In genomic region chr16:72786606-72787005, GRCh38 we compare ENCODE assay signal across 13 cellular contexts.
DNase-seq lines count a peak whose midpoint lies in the region; ATAC-seq and TF ChIP-seq lines count a peak whose summit lies in the region.
"Had no signal": no experiment of that assay in that cellular context is flagged by ENCODE, and none has a peak within 500 bp of the region (broad histone marks: within the 10 kb centered on the region; RNA-seq: fewer than 3 reads in every experiment).

No MANE protein-coding gene starts in this region.

- peak; percentile 7; the same call in 1 of the 3 replicates for ATAC-seq in GM23338
- ATAC-seq in naive thymus-derived CD8-positive, alpha-beta T cell = no peak
- ATAC-seq in HG02852 (IDR thresholded peaks at IDR 0.05; ENCODE audit: unreplicated experiment) = no peak

- peaks cover 27% of the 10 kb centered on the region for H3K4me1 Mint-ChIP-seq in GM23338
- peaks cover 9 to 22% (median 19%) of the 10 kb centered on the region in 4 donors for H3K4me1 Mint-ChIP-seq in naive thymus-derived CD8-positive, alpha-beta T cell

- H3K36me3 Mint-ChIP-seq in GM23338 (ENCODE audit: low read depth) = no peaks in the 10 kb centered on the region
- H3K36me3 Mint-ChIP-seq in naive thymus-derived CD8-positive, alpha-beta T cell = no peaks in the 10 kb centered on the region

- H3F3A ChIP-seq in GM23338 (replicated peaks; ENCODE audit: low read depth) = 0 out of 2 replicates have a peak, but pooled peaks cover 2% of the 10 kb centered on the region

- peak; percentile 22 for DNase-seq in GM23338 (ENCODE audit: low spot score)
- no peak for DNase-seq in adipocyte (ENCODE audit: low read depth)
- DNase-seq in naive thymus-derived CD8-positive, alpha-beta T cell = no peak
- DNase-seq in A172 (ENCODE audit: low spot score) = no peak
- DNase-seq in midbrain (lab: John Stamatoyannopoulos, UW) = no peak
- no peak for DNase-seq in Ammon's horn (ENCODE audit: low spot score)
- DNase-seq: activated CD4-positive, alpha-beta T cell treated with anti-CD3 and anti-CD28 coated beads for 36 hours; MM.1S; NCI-H524; SJCRH30; stimulated activated CD4-positive, alpha-beta T cell treated with anti-CD3 and anti-CD28 coated beads, Interleukin-4, amount 100 ng/mL, for 1 hour had no signal

- POLR2A ChIA-PET in naive thymus-derived CD8-positive, alpha-beta T cell (lab: Charles Lee) = interaction anchor here (0.7 kb wide), 1 partner anchor 17 kb away, joined by 3 read pairs; no protein-coding TSS in a partner anchor

- H2AFZ ChIP-seq in ACC112 (ENCODE audit: low read length, unreplicated experiment) (no peak overlapping the region), GM23338 (no peak overlapping the region)

- no peak for TF ChIP-seq CTCF in GM23338 (conservative IDR thresholded peaks at IDR 0.05; ENCODE audit: low read depth in 2 of 2)

- no peaks in the 10 kb centered on the region for H3K9me2 ChIP-seq in GM23338 (ENCODE audit: insufficient read depth)

- H3K4me2 ChIP-seq in GM23338 = peak overlapping the region; percentile 92

- H3K27me3 Mint-ChIP-seq in GM23338 (ENCODE audit: insufficient read depth, low read depth, poor library complexity) = peaks cover 12% of the 10 kb centered on the region
- peaks cover 0 to 11% (median 4%) of the 10 kb centered on the region in 5 donors for H3K27me3 Mint-ChIP-seq in naive thymus-derived CD8-positive, alpha-beta T cell

- peak overlapping the region; percentile 95 for H3K27ac ChIP-seq in ACC112 (ENCODE audit: low read depth, low read length)
- H3K27ac ChIP-seq in GM23338 (ENCODE audit: low read depth) = no peak overlapping the region
- H3K27ac ChIP-seq: SJCRH30 had no signal

- H3K4me3 Mint-ChIP-seq in GM23338 = peak overlapping the region; percentile 82
- H3K4me3 Mint-ChIP-seq in naive thymus-derived CD8-positive, alpha-beta T cell = peak overlapping the region; percentile 54 to 94 (median 80)

- no peaks in the 10 kb centered on the region; the same call in 2 of the 3 replicates for H3K9me3 Mint-ChIP-seq in GM23338
- H3K9me3 Mint-ChIP-seq in naive thymus-derived CD8-positive, alpha-beta T cell = no peaks in the 10 kb centered on the region

- peaks cover 5% of the 10 kb centered on the region for H3K79me2 ChIP-seq in ACC112 (ENCODE audit: control insufficient read depth, insufficient read depth, low read length, unreplicated experiment)
- no peaks in the 10 kb centered on the region for H3K79me2 ChIP-seq in GM23338 (replicated peaks; ENCODE audit: insufficient read depth)

- no peaks in the 10 kb centered on the region for H3K27me3 ChIP-seq in ACC112 (ENCODE audit: insufficient read depth, low read length)
- H3K27me3 ChIP-seq in GM23338 (ENCODE audit: insufficient read depth) = peaks cover 26% of the 10 kb centered on the region
- H3K27me3 ChIP-seq in adipocyte (replicated peaks; ENCODE audit: control insufficient read depth, insufficient read depth, low read length) = no peaks in the 10 kb centered on the region
- H3K27me3 ChIP-seq: SJCRH30 had no signal

- no peaks in the 10 kb centered on the region for H4K20me1 ChIP-seq in GM23338 (replicated peaks; ENCODE audit: insufficient read depth)

- H3K27ac Mint-ChIP-seq in GM23338 = no peak overlapping the region
- peak overlapping the region in 8 of 10 donors; percentile 34 to 90 (median 70) for H3K27ac Mint-ChIP-seq in naive thymus-derived CD8-positive, alpha-beta T cell

- H3K4me3 ChIP-seq in ACC112 (ENCODE audit: low read depth, low read length) = peak overlapping the region; percentile 80; the same call in 1 of the 2 replicates
- H3K4me3 ChIP-seq in GM23338 = peak overlapping the region; percentile 80
- peak overlapping the region; percentile 80 for H3K4me3 ChIP-seq in adipocyte (ENCODE audit: low read length)
- H3K4me3 ChIP-seq: SJCRH30 had no signal

- H3K9me3 ChIP-seq in adipocyte (ENCODE audit: control insufficient read depth, low read length) = no peaks in the 10 kb centered on the region
- H3K9me3 ChIP-seq: SJCRH30 had no signal

- H3K4me1 ChIP-seq in ACC112 (ENCODE audit: control insufficient read depth, insufficient read depth, low read length, unreplicated experiment) (peaks cover 32% of the 10 kb centered on the region), GM23338 (ENCODE audit: insufficient read depth) (peaks cover 29% of the 10 kb centered on the region), adipocyte (ENCODE audit: control insufficient read depth, insufficient read depth, low read length) (peaks cover 26% of the 10 kb centered on the region)

- H3K36me3 ChIP-seq in ACC112 (ENCODE audit: insufficient read depth, low read length) = 0 out of 2 replicates have a peak, but pooled peaks cover 3% of the 10 kb centered on the region
- no peaks in the 10 kb centered on the region for H3K36me3 ChIP-seq in GM23338 (ENCODE audit: insufficient read depth)
- peaks cover 19% of the 10 kb centered on the region for H3K36me3 ChIP-seq in adipocyte (ENCODE audit: control insufficient read depth, insufficient read depth, low read length, severe bottlenecking)

- peak overlapping the region; percentile 86 for H3K9ac ChIP-seq in adipocyte (ENCODE audit: low read length)

TF ChIP-seq in GM23338, 12 proteins besides CTCF, POLR2A, EP300 and RAD21 (continues in another document):
- TF ChIP-seq ZNF114 (CRISPR knock-in tag; IDR thresholded peaks at IDR 0.05) (no peak), CREB1 (CRISPR knock-in tag; IDR thresholded peaks at IDR 0.05; ENCODE audit: low read depth) (no peak), REST (IDR thresholded peaks at IDR 0.05; ENCODE audit: unreplicated experiment) (no peak), STAT1 (IDR thresholded peaks at IDR 0.05; ENCODE audit: unreplicated experiment) (no peak), EZH2phosphoT487 (IDR thresholded peaks at IDR 0.05; ENCODE audit: unreplicated experiment) (no peak), POLR2AphosphoS5 (IDR thresholded peaks at IDR 0.05; ENCODE audit: low read depth) (no peak), ETS1 (IDR thresholded peaks at IDR 0.05) (no peak), JUNB (IDR thresholded peaks at IDR 0.05; ENCODE audit: unreplicated experiment) (no peak), NANOG (IDR thresholded peaks at IDR 0.05; ENCODE audit: borderline replicate concordance) (no peak)
